21 cellular contexts compared by ENCODE assay signal in genomic region chr11:102837646-102838045, GRCh38. TPM values are rescaled to one million over a fixed set of nuclear protein-coding genes. Genes with fewer than 3 reads are reported as not detected.
DNase-seq lines count a peak whose midpoint lies in the region; ATAC-seq and TF ChIP-seq lines count a peak whose summit lies in the region.
"Had no signal": no experiment of that assay in that cellular context is flagged by ENCODE, and none has a peak within 500 bp of the region (broad histone marks: within the 10 kb centered on the region; RNA-seq: fewer than 3 reads in every experiment).

No MANE protein-coding gene starts in this region.

- H3K27ac ChIP-seq in VCaP = peak overlapping the region; percentile 96; the same call in 1 of the 2 replicates
- H3K27ac ChIP-seq: BLaER1, C4-2B, GM23248 had no signal

- no peak for TF ChIP-seq CTCF in VCaP (conservative IDR thresholded peaks at IDR 0.05)

- no peak for ATAC-seq in HG03571 (IDR thresholded peaks at IDR 0.05; ENCODE audit: unreplicated experiment)
- ATAC-seq: CD8-positive, alpha-beta T cell; GM12878; HCT116 had no signal

- peak; percentile 55 for DNase-seq in D341Med (ENCODE audit: low spot score)
- DNase-seq in NCI-H524 treated with DMSO at 0.1 percent for 48 hours (lab: John Stamatoyannopoulos, UW) = peak; percentile 33
- no peak for DNase-seq in HT-29 (ENCODE audit: low spot score)
- no peak for DNase-seq in NCI-H526 (lab: John Stamatoyannopoulos, UW)
- DNase-seq: Caco-2; CD4-positive, CD25-positive, alpha-beta regulatory T cell; CD8-positive, alpha-beta T cell; DMS 273 treated with DMSO at 0.1 percent for 48 hours; DMS79; EL; GDM1; H9 had no signal

RNA-seq across cellular contexts. Expression of gene MMP3, which starts 5.8 kb away (rescaled TPM):
- total RNA-seq in HT-29 (2014; rRNA removed; shearing (Covaris generic)) = not detected in 2 replicates
- total RNA-seq: B cell; Caco-2; CD4-positive, CD25-positive, alpha-beta regulatory T cell; CD8-positive, alpha-beta T cell; GM12878; H1; H9 had no signal

RNA-seq across cellular contexts. Expression of gene MMP12, which starts 37.1 kb away (rescaled TPM):
- not detected in 2 replicates for total RNA-seq in HT-29 (2014; rRNA removed; shearing (Covaris generic))
- total RNA-seq: B cell; Caco-2; CD4-positive, CD25-positive, alpha-beta regulatory T cell; CD8-positive, alpha-beta T cell; GM12878; H1; H9 had no signal

RNA-seq across cellular contexts. Expression of gene MMP1, which starts 39.7 kb away (rescaled TPM):
- not detected in 2 replicates for total RNA-seq in HT-29 (2014; rRNA removed; shearing (Covaris generic))
- total RNA-seq: B cell; CD4-positive, CD25-positive, alpha-beta regulatory T cell; CD8-positive, alpha-beta T cell; GM12878; H1; H9 had no signal

RNA-seq across cellular contexts. Expression of gene MMP10, which starts 57.2 kb away (rescaled TPM):
- not detected in 2 replicates for total RNA-seq in HT-29 (2014; rRNA removed; shearing (Covaris generic))
- total RNA-seq: B cell; CD4-positive, CD25-positive, alpha-beta regulatory T cell; CD8-positive, alpha-beta T cell; GM12878; H9 had no signal

Comparison
In these comparisons a context has a peak if more than half of its experiments do, and no peak if none do; other contexts are left out.
1. DNase-seq: peak in D341Med (single experiment) and NCI-H524 treated with DMSO at 0.1 percent for 48 hours (single experiment); none in HT-29 (single experiment) and NCI-H526 (0 of 2).